In genomic region chr7:148337995-148338747, GRCh38 we compare ENCODE assay signal across 26 cellular contexts.
DNase-seq lines count a peak whose midpoint lies in the region; ATAC-seq, FAIRE-seq and TF ChIP-seq lines count a peak whose summit lies in the region.
"Had no signal": no experiment of that assay in that cellular context is flagged by ENCODE, and none has a peak within 500 bp of the region (broad histone marks: within the 10 kb centered on the region; RNA-seq: fewer than 3 reads in every experiment).

No MANE protein-coding gene starts in this region.

- no peak overlapping the region for H2AFZ ChIP-seq in astrocyte (ENCODE audit: low read depth, low read length)

- no peaks in the 10 kb centered on the region for H3K9me3 Mint-ChIP-seq in CD8-positive, alpha-beta T cell
- H3K9me3 Mint-ChIP-seq in astrocyte (ENCODE audit: unreplicated experiment), result no peaks in the 10 kb centered on the region
- peaks cover 0 to 2% (median 0%) of the 10 kb centered on the region in 11 donors for H3K9me3 Mint-ChIP-seq in naive thymus-derived CD4-positive, alpha-beta T cell
- H3K9me3 Mint-ChIP-seq: activated CD4-positive, alpha-beta T cell treated with anti-CD3 and anti-CD28 coated beads, Interleukin-2, amount 10 ng/mL, durations not matched to agents 7 days and 5 days; central memory CD8-positive, alpha-beta T cell had no signal

- H3K4me3 Mint-ChIP-seq in CD8-positive, alpha-beta T cell, result peak overlapping the region; percentile 62
- H3K4me3 Mint-ChIP-seq in astrocyte (ENCODE audit: unreplicated experiment), result peak overlapping the region; percentile 89
- peak overlapping the region in 7 of 10 donors; percentile 49 to 82 (median 69) for H3K4me3 Mint-ChIP-seq in naive thymus-derived CD4-positive, alpha-beta T cell
- H3K4me3 Mint-ChIP-seq: activated CD4-positive, alpha-beta T cell treated with anti-CD3 and anti-CD28 coated beads, Interleukin-2, amount 10 ng/mL, durations not matched to agents 7 days and 5 days; central memory CD8-positive, alpha-beta T cell had no signal

- FAIRE-seq in astrocyte (lab: Jason Lieb, UNC), result no peak
- FAIRE-seq: HTR-8/SVneo, small intestine had no signal

- no peak overlapping the region for H3K4me2 ChIP-seq in astrocyte (ENCODE audit: low read length)

- no peaks in the 10 kb centered on the region for H3K79me2 ChIP-seq in astrocyte (ENCODE audit: insufficient read depth, low read length)

- no peaks in the 10 kb centered on the region for H4K20me1 ChIP-seq in astrocyte (ENCODE audit: insufficient read depth, low read length)

- no peaks in the 10 kb centered on the region for H3K4me1 ChIP-seq in CD8-positive, alpha-beta T cell (ENCODE audit: insufficient read depth, low read length)
- H3K4me1 ChIP-seq in HUES48 (ENCODE audit: control insufficient read depth, insufficient read depth, low read length) (peaks cover 79% of the 10 kb centered on the region), astrocyte (ENCODE audit: insufficient read depth, low read length) (peaks cover 8% of the 10 kb centered on the region)
- H3K4me1 ChIP-seq in naive thymus-derived CD4-positive, alpha-beta T cell (ENCODE audit: control insufficient read depth in 2 of 2, insufficient read depth in 2 of 2, low read length in 2 of 2), result peaks cover 0 to 8% of the 10 kb centered on the region in 2 donors

- no peaks in the 10 kb centered on the region for H3K36me3 Mint-ChIP-seq in CD8-positive, alpha-beta T cell
- H3K36me3 Mint-ChIP-seq in astrocyte (ENCODE audit: low read depth, unreplicated experiment), result peaks cover 1% of the 10 kb centered on the region
- H3K36me3 Mint-ChIP-seq in naive thymus-derived CD4-positive, alpha-beta T cell, result no peaks in the 10 kb centered on the region

- H3K36me3 ChIP-seq in CD8-positive, alpha-beta T cell (ENCODE audit: insufficient read depth, low read length), result no peaks in the 10 kb centered on the region
- H3K36me3 ChIP-seq in HUES48 (ENCODE audit: control insufficient read depth, insufficient read depth, low read length) (peaks cover 6% of the 10 kb centered on the region), astrocyte (ENCODE audit: insufficient read depth, low read length) (no peaks in the 10 kb centered on the region)
- no peaks in the 10 kb centered on the region for H3K36me3 ChIP-seq in naive thymus-derived CD4-positive, alpha-beta T cell (ENCODE audit: control insufficient read depth in 2 of 3, insufficient read depth in 3 of 3, low read length in 3 of 3)
- H3K36me3 ChIP-seq: esophagus squamous epithelium, gastroesophageal sphincter, neutrophil, stomach, upper lobe of left lung had no signal

- ATAC-seq in CD8-positive, alpha-beta T cell, result no peak
- ATAC-seq in naive thymus-derived CD4-positive, alpha-beta T cell, result no peak
- ATAC-seq: gastroesophageal sphincter had no signal

- H3K4me3 ChIP-seq in CD8-positive, alpha-beta T cell (ENCODE audit: low read depth, low read length), result no peak overlapping the region
- peak overlapping the region; percentile 85; the same call in 1 of the 2 replicates for H3K4me3 ChIP-seq in HUES48 (ENCODE audit: low read depth, low read length)
- H3K4me3 ChIP-seq in astrocyte (ENCODE audit: insufficient read depth, low read depth, low read length), result no peak overlapping the region
- no peak overlapping the region for H3K4me3 ChIP-seq in naive thymus-derived CD4-positive, alpha-beta T cell (ENCODE audit: low read length)

- no peaks in the 10 kb centered on the region for H3K9me3 ChIP-seq in CD8-positive, alpha-beta T cell (ENCODE audit: low read length)
- no peaks in the 10 kb centered on the region for H3K9me3 ChIP-seq in HUES48 (ENCODE audit: control insufficient read depth, insufficient read depth, low read length)
- peaks cover 2% of the 10 kb centered on the region for H3K9me3 ChIP-seq in astrocyte (ENCODE audit: insufficient read depth, low read depth, low read length)
- H3K9me3 ChIP-seq in naive thymus-derived CD4-positive, alpha-beta T cell (ENCODE audit: control insufficient read depth in 2 of 3, low read length in 3 of 3), result no peaks in the 10 kb centered on the region
- H3K9me3 ChIP-seq: esophagus squamous epithelium, gastroesophageal sphincter, neutrophil, stomach, upper lobe of left lung had no signal

- no peak overlapping the region for H3K27ac ChIP-seq in CD8-positive, alpha-beta T cell (ENCODE audit: low read depth, low read length)
- peak overlapping the region; percentile 97 for H3K27ac ChIP-seq in HUES48 (ENCODE audit: low read depth, low read length)
- no peak overlapping the region for H3K27ac ChIP-seq in astrocyte (ENCODE audit: low read depth, low read length)
- no peak overlapping the region for H3K27ac ChIP-seq in naive thymus-derived CD4-positive, alpha-beta T cell (ENCODE audit: low read depth, low read length)
- H3K27ac ChIP-seq: esophagus squamous epithelium, gastroesophageal sphincter, neutrophil, stomach, upper lobe of left lung had no signal

- H3K9ac ChIP-seq in HUES48 (ENCODE audit: low read depth, low read length) (no peak overlapping the region), astrocyte (ENCODE audit: low read length) (no peak overlapping the region)

- TF ChIP-seq CTCF in CD8-positive, alpha-beta T cell (IDR thresholded peaks at IDR 0.05), result no peak
- no peak for TF ChIP-seq CTCF in astrocyte (IDR thresholded peaks at IDR 0.05; ENCODE audit: insufficient read depth, low read depth, low read length)

- H3K27me3 Mint-ChIP-seq in CD8-positive, alpha-beta T cell (ENCODE audit: low read depth), result peaks cover 58% of the 10 kb centered on the region
- H3K27me3 Mint-ChIP-seq in astrocyte (ENCODE audit: low read depth, unreplicated experiment), result no peaks in the 10 kb centered on the region
- peaks cover 63 to 94% (median 78%) of the 10 kb centered on the region in 5 donors for H3K27me3 Mint-ChIP-seq in naive thymus-derived CD4-positive, alpha-beta T cell

- CTCF ChIA-PET in CD8-positive, alpha-beta T cell (lab: Charles Lee), result no interaction called here
- CTCF ChIA-PET in naive thymus-derived CD4-positive, alpha-beta T cell (lab: Charles Lee), result no interaction called here

- H3K4me1 Mint-ChIP-seq in CD8-positive, alpha-beta T cell (ENCODE audit: low read depth), result peaks cover 17% of the 10 kb centered on the region
- peaks cover 46% of the 10 kb centered on the region for H3K4me1 Mint-ChIP-seq in astrocyte (ENCODE audit: low read depth, unreplicated experiment)
- peaks cover 9 to 15% (median 13%) of the 10 kb centered on the region in 7 donors for H3K4me1 Mint-ChIP-seq in naive thymus-derived CD4-positive, alpha-beta T cell

- POLR2A ChIA-PET in CD8-positive, alpha-beta T cell (lab: Charles Lee), result no interaction called here
- POLR2A ChIA-PET in naive thymus-derived CD4-positive, alpha-beta T cell (lab: Charles Lee), result no interaction called here

- H3K27me3 ChIP-seq in CD8-positive, alpha-beta T cell (ENCODE audit: insufficient read depth, low read length), result no peaks in the 10 kb centered on the region
- no peaks in the 10 kb centered on the region for H3K27me3 ChIP-seq in HUES48 (ENCODE audit: control insufficient read depth, insufficient read depth, low read length)
- peaks cover 14% of the 10 kb centered on the region for H3K27me3 ChIP-seq in astrocyte (ENCODE audit: insufficient read depth, low read length)
- peaks cover 0 to 15% of the 10 kb centered on the region in 2 donors for H3K27me3 ChIP-seq in naive thymus-derived CD4-positive, alpha-beta T cell (ENCODE audit: control insufficient read depth in 2 of 2, insufficient read depth in 2 of 2, low read length in 2 of 2)

- no peak for DNase-seq in CD8-positive, alpha-beta T cell
- DNase-seq in astrocyte (ENCODE audit: low read depth), result no peak
- DNase-seq in naive thymus-derived CD4-positive, alpha-beta T cell, result no peak
- DNase-seq in NCI-H128 (lab: John Stamatoyannopoulos, UW; ENCODE audit: unreplicated experiment), result no peak
- DNase-seq in NCI-H748 (lab: John Stamatoyannopoulos, UW; ENCODE audit: unreplicated experiment), result no peak
- no peak for DNase-seq in stimulated activated CD4-positive, alpha-beta T cell treated with anti-CD3 and anti-CD28 coated beads, Interleukin-1b, Interleukin-23, amount 100 ng/mL, for 48 hours
- no peak for DNase-seq in DMS114 treated with DMSO at 0.1 percent for 48 hours (lab: John Stamatoyannopoulos, UW; ENCODE audit: unreplicated experiment)
- DNase-seq: activated CD4-positive, alpha-beta T cell treated with anti-CD3 and anti-CD28 coated beads, Interleukin-2, amount 10 ng/mL, durations not matched to agents 7 days and 5 days; activated CD8-positive, alpha-beta memory T cell treated with anti-CD3 and anti-CD28 coated beads, Interleukin-2, amount 50 U/mL, for 4 hours; DND-41; esophagus squamous epithelium; MM.1S; NCI-H2171; NCI-H526 treated with DMSO at 0.1 percent for 48 hours; OCI-M1; Right ventricle myocardium superior; stimulated activated CD4-positive, alpha-beta T cell treated with anti-CD3 and anti-CD28 coated beads, Interleukin-4, amount 100 ng/mL, for 1 hour; stomach; T-helper 1 cell; upper lobe of left lung had no signal

- intact Hi-C loops in CD8-positive, alpha-beta T cell (cut with DNase I, micrococcal nuclease), result no loop called here
- intact Hi-C loops in naive thymus-derived CD4-positive, alpha-beta T cell (cut with micrococcal nuclease), result no loop called here

- no peak overlapping the region for H3K27ac Mint-ChIP-seq in CD8-positive, alpha-beta T cell
- H3K27ac Mint-ChIP-seq in astrocyte (ENCODE audit: unreplicated experiment), result peak overlapping the region; percentile 1
- no peak overlapping the region for H3K27ac Mint-ChIP-seq in naive thymus-derived CD4-positive, alpha-beta T cell
- H3K27ac Mint-ChIP-seq: activated CD4-positive, alpha-beta T cell treated with anti-CD3 and anti-CD28 coated beads, Interleukin-2, amount 10 ng/mL, durations not matched to agents 7 days and 5 days had no signal
